20 cellular contexts compared by ENCODE assay signal in the genomic region with DNA sequence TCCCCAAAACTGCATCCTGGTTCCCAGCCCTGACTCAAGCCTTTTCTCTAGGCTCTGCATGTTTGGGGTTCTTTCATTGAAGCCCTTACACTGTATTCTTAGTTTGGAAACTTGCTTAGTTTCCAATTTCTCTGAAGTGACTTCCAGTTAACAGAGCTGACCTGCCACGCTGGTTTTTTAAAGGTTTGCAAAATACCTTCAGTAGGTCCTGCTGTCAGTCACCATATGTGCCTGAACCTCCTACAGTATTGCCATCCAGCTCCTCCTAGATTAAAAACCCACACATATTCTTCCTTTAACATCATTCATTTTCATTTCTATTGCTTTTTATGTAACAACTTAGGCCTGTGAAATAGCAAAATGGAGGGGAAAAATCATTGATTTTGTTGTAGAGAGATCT.
A peak's percentile ranks its signal among the peaks of the same experiment; 100 is the strongest.
DNase-seq lines count a peak whose midpoint lies in the region; ATAC-seq and TF ChIP-seq lines count a peak whose summit lies in the region.
"Had no signal": no experiment of that assay in that cellular context is flagged by ENCODE, and none has a peak within 500 bp of the region (broad histone marks: within the 10 kb centered on the region; RNA-seq: fewer than 3 reads in every experiment).

No MANE protein-coding gene starts in this region.

- H3K27me3 ChIP-seq in ascending aorta = no peaks in the 10 kb centered on the region
- H3K27me3 ChIP-seq in mesenchymal stem cell (ENCODE audit: control insufficient read depth in 1 of 2, insufficient read depth in 1 of 2, low read length in 2 of 2) = no peaks in the 10 kb centered on the region
- no peaks in the 10 kb centered on the region for H3K27me3 ChIP-seq in stomach
- H3K27me3 ChIP-seq: brain microvascular endothelial cell, MG63, neutrophil, testis had no signal

- H3K18ac ChIP-seq in mesenchymal stem cell (ENCODE audit: low read depth in 1 of 2, low read length in 2 of 2) = peak overlapping the region in 1 of 2 experiments; percentile 41

- H3K36me3 Mint-ChIP-seq in Calu3 (ENCODE audit: insufficient read depth, unreplicated experiment) = no peaks in the 10 kb centered on the region

- no peak overlapping the region for H2BK15ac ChIP-seq in mesenchymal stem cell (ENCODE audit: low read depth, poor library complexity, severe bottlenecking)

- intact Hi-C loops in ascending aorta (cut with DNase I) = loop anchor here (10.0 kb wide), 1 partner anchor 731 kb away; a partner anchor contains a TSS
- intact Hi-C loops in stomach (cut with DNase I; ENCODE audit: low total_unique reads) = no loop called here
- intact Hi-C loops in Calu3 (cut with micrococcal nuclease; ENCODE audit: unreplicated experiment) = loop anchor here (5.0 to 10.0 kb wide), 2 partner anchors 159 to 507 kb away; no protein-coding TSS in a partner anchor

- H2AK5ac ChIP-seq in mesenchymal stem cell (ENCODE audit: low read length, severe bottlenecking) = no peak overlapping the region

- no peak overlapping the region for H3K4me3 Mint-ChIP-seq in Calu3 (ENCODE audit: low read depth, unreplicated experiment)
- H3K4me3 Mint-ChIP-seq: activated naive CD8-positive, alpha-beta T cell treated with anti-CD3 and anti-CD28 coated beads, Interleukin-2, amount 10 ng/mL, durations not matched to agents 7 days and 5 days; B cell had no signal

- H3K4me3 ChIP-seq in HEK293 (ENCODE audit: low read depth, low read length) (no peak overlapping the region), ascending aorta (no peak overlapping the region), mesenchymal stem cell (ENCODE audit: insufficient read depth in 1 of 2, low read depth in 1 of 2, low read length in 2 of 2) (no peak overlapping the region), stomach (no peak overlapping the region)
- H3K4me3 ChIP-seq: MG63, testis had no signal

- 0 out of 2 replicates have a peak, but pooled peaks cover 3% of the 10 kb centered on the region for H3K4me1 ChIP-seq in HEK293 (ENCODE audit: control insufficient read depth, insufficient read depth, low read length)
- H3K4me1 ChIP-seq in ascending aorta = peaks cover 6 to 23% of the 10 kb centered on the region in 2 donors
- peaks cover 2% of the 10 kb centered on the region for H3K4me1 ChIP-seq in mesenchymal stem cell (ENCODE audit: control insufficient read depth, insufficient read depth, low read depth, low read length)
- peaks cover 0 to 36% (median 18%) of the 10 kb centered on the region in 4 donors for H3K4me1 ChIP-seq in stomach
- H3K4me1 ChIP-seq: testis had no signal

- H3K4ac ChIP-seq in mesenchymal stem cell (ENCODE audit: low read depth in 1 of 2, low read length in 2 of 2) = peak overlapping the region in 1 of 2 experiments; percentile 35

- H3K23ac ChIP-seq in mesenchymal stem cell (ENCODE audit: low read length in 2 of 2) = no peak overlapping the region

- H3K9me3 ChIP-seq in HEK293 (ENCODE audit: control insufficient read depth, insufficient read depth, low read depth, low read length) (no peaks in the 10 kb centered on the region), ascending aorta (no peaks in the 10 kb centered on the region), mesenchymal stem cell (ENCODE audit: control insufficient read depth, low read length) (no peaks in the 10 kb centered on the region), stomach (no peaks in the 10 kb centered on the region)
- H3K9me3 ChIP-seq: Caco-2, MG63, neutrophil, testis had no signal

- no peak overlapping the region for H3K27ac ChIP-seq in HEK293 (ENCODE audit: extremely low read depth, low read depth, low read length)
- H3K27ac ChIP-seq in ascending aorta = peak overlapping the region; percentile 14 to 20
- H3K27ac ChIP-seq in mesenchymal stem cell (ENCODE audit: low read length, poor library complexity, severe bottlenecking) = no peak overlapping the region
- peak overlapping the region in 3 of 5 donors; percentile 26 to 50 (median 36) for H3K27ac ChIP-seq in stomach
- H3K27ac ChIP-seq: brain microvascular endothelial cell, neutrophil, testis had no signal

- H2BK12ac ChIP-seq in mesenchymal stem cell (ENCODE audit: low read length in 2 of 2) = no peak overlapping the region

- H3K4me2 ChIP-seq in mesenchymal stem cell (ENCODE audit: low read length, poor library complexity, severe bottlenecking) = no peak overlapping the region

- H3K36me3 ChIP-seq in HEK293 (ENCODE audit: control insufficient read depth in 2 of 2, insufficient read depth in 1 of 2, low read length in 2 of 2) (no peaks in the 10 kb centered on the region), ascending aorta (no peaks in the 10 kb centered on the region), mesenchymal stem cell (ENCODE audit: control insufficient read depth in 1 of 2, insufficient read depth in 2 of 2, low read depth in 1 of 2, low read length in 2 of 2) (no peaks in the 10 kb centered on the region), stomach (no peaks in the 10 kb centered on the region)
- H3K36me3 ChIP-seq: brain microvascular endothelial cell, MG63, neutrophil had no signal

- H3K27ac Mint-ChIP-seq in Calu3 (ENCODE audit: unreplicated experiment) = no peak overlapping the region
- H3K27ac Mint-ChIP-seq: activated naive CD8-positive, alpha-beta T cell treated with anti-CD3 and anti-CD28 coated beads, Interleukin-2, amount 10 ng/mL, durations not matched to agents 7 days and 5 days; B cell had no signal

- H3K9me3 Mint-ChIP-seq in Calu3 (ENCODE audit: low read depth, unreplicated experiment) = peaks cover 4% of the 10 kb centered on the region
- H3K9me3 Mint-ChIP-seq: activated naive CD8-positive, alpha-beta T cell treated with anti-CD3 and anti-CD28 coated beads, Interleukin-2, amount 10 ng/mL, durations not matched to agents 7 days and 5 days had no signal

- no peak overlapping the region for H2BK5ac ChIP-seq in mesenchymal stem cell (ENCODE audit: low read depth, low read length, poor library complexity, severe bottlenecking)

- H4K91ac ChIP-seq in mesenchymal stem cell (ENCODE audit: low read length) = no peak overlapping the region

- H3K9ac ChIP-seq in mesenchymal stem cell (ENCODE audit: low read length) = no peak overlapping the region

- TF ChIP-seq EP300 in stomach (IDR thresholded peaks at IDR 0.05) = no peak

- peaks cover 66% of the 10 kb centered on the region for H3K4me1 Mint-ChIP-seq in Calu3 (ENCODE audit: low read depth, unreplicated experiment)

- H2AFZ ChIP-seq in mesenchymal stem cell (ENCODE audit: low read depth, low read length) = no peak overlapping the region

- no peak overlapping the region for H4K8ac ChIP-seq in mesenchymal stem cell (ENCODE audit: low read length)

- CTCF ChIA-PET in HEK293 (lab: Yijun Ruan, JAX) (interaction anchor here (0.6 kb wide), 1 partner anchor 765 kb away, joined by 3 read pairs; no protein-coding TSS in a partner anchor), Calu3 (lab: Charles Lee) (no interaction called here)

- BruUV-seq in Calu3 (replicated peaks; lab: Mats Ljungman, UMichigan) = no TSS peak

- H3K14ac ChIP-seq in mesenchymal stem cell (ENCODE audit: low read length in 2 of 2) = no peak overlapping the region

- H3K27me3 Mint-ChIP-seq in Calu3 (ENCODE audit: unreplicated experiment) = no peaks in the 10 kb centered on the region

- no peak for ATAC-seq in HG03196 (IDR thresholded peaks at IDR 0.05; ENCODE audit: unreplicated experiment)
- ATAC-seq: HepG2 had no signal

- TF ChIP-seq CTCF in HEK293 (tag by site-specific recombination; IDR thresholded peaks at IDR 0.05) = no peak
- no peak for TF ChIP-seq CTCF in ascending aorta (IDR thresholded peaks at IDR 0.05)
- TF ChIP-seq CTCF in stomach (IDR thresholded peaks at IDR 0.05) = no peak
- no peak for TF ChIP-seq CTCF in Calu3 (IDR thresholded peaks at IDR 0.05; ENCODE audit: unreplicated experiment)

- H3K79me1 ChIP-seq in mesenchymal stem cell (replicated peaks; ENCODE audit: low read length, poor library complexity, severe bottlenecking) = no peaks in the 10 kb centered on the region

- POLR2A ChIA-PET in HEK293 (lab: Yijun Ruan, JAX) = no interaction called here

- 81% methylated on average over 1 of the region's 1 CpG for WGBS in mesenchymal stem cell
- 48 to 76% (median 56%) methylated on average over 1 of the region's 1 CpG for WGBS in stomach, 5 donors

- peak overlapping the region; percentile 44 for H2BK120ac ChIP-seq in mesenchymal stem cell (ENCODE audit: low read depth, low read length)

- DNase-seq in ascending aorta (ENCODE audit: low spot score in 2 of 2) (no peak), mesenchymal stem cell (no peak), stomach (no peak), Calu3 (no peak), HuH-7 (ENCODE audit: low spot score) (no peak)
- DNase-seq: activated CD4-positive, CD25-positive, alpha-beta regulatory T cell treated with anti-CD3 and anti-CD28 coated beads, Interleukin-2, amount 50 U/mL, for 72 hours; activated naive CD8-positive, alpha-beta T cell treated with anti-CD3 and anti-CD28 coated beads, Interleukin-2, amount 10 ng/mL, durations not matched to agents 7 days and 5 days; brain microvascular endothelial cell; Caco-2; H7; left cardiac atrium; MG63; midbrain; NCI-H345; testis had no signal

- no peak for TF ChIP-seq POLR2A in stomach (IDR thresholded peaks at IDR 0.05)

TF ChIP-seq in HEK293, 187 proteins besides CTCF, POLR2A, EP300 and RAD21:
- TF ChIP-seq ZBTB20 (tag by site-specific recombination; IDR thresholded peaks at IDR 0.05) = peak; percentile 27; the same call in 1 of the 2 replicates
- TF ChIP-seq ZNF830 (tag by site-specific recombination; IDR thresholded peaks at IDR 0.05; ENCODE audit: low read depth) = no peak

Comparison
In these comparisons a context has a peak if more than half of its experiments do, and no peak if none do; other contexts are left out.
1. H3K27ac ChIP-seq: peak in ascending aorta (2 of 2) and stomach (3 of 5); none in HEK293 (single experiment) and mesenchymal stem cell (single experiment).